Comparison of ENCODE assay signal across 9 cellular contexts in the genomic region with DNA sequence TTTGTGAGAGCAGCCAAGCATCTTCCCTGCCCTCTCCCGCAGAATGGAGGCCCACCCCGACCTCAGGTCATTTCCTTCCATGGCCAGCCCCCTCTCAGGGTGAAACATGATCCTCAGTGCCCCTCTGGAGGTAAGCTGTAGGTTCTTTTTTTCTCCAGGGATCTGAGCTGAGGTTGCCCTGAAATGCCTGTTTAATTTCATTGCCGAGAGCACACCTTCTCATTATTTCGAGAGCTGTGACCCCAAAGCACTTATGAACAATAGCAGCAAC.
DNase-seq lines count a peak whose midpoint lies in the region; ATAC-seq and TF ChIP-seq lines count a peak whose summit lies in the region.
"Had no signal": no experiment of that assay in that cellular context is flagged by ENCODE, and none has a peak within 500 bp of the region (broad histone marks: within the 10 kb centered on the region; RNA-seq: fewer than 3 reads in every experiment).

No MANE protein-coding gene starts in this region.

- no peak for ATAC-seq in thoracic aorta (ENCODE audit: insufficient number of reproducible peaks, low FRiP score, low read depth)

- intact Hi-C loops in adrenal gland (cut with DNase I): loop anchor here (2.0 to 10.0 kb wide), 2 partner anchors 63 to 157 kb away; no protein-coding TSS in a partner anchor

- H3K27ac ChIP-seq in cingulate gyrus (ENCODE audit: low read depth, low read length): peak overlapping the region; percentile 58
- peak overlapping the region; percentile 64 for H3K27ac ChIP-seq in mesodermal cell (ENCODE audit: low read depth, low read length, severe bottlenecking)
- peak overlapping the region; percentile 87 to 88 for H3K27ac ChIP-seq in thoracic aorta
- no peak overlapping the region for H3K27ac ChIP-seq in adrenal gland
- H3K27ac ChIP-seq: 22Rv1 had no signal

- H3K4me3 ChIP-seq in mesodermal cell (ENCODE audit: extremely low read depth, insufficient read depth, low read length, poor library complexity, severe bottlenecking) (no peak overlapping the region), thoracic aorta (peak overlapping the region; percentile 65), adrenal gland (no peak overlapping the region)

- H3K4me1 ChIP-seq in mesodermal cell (ENCODE audit: control insufficient read depth, insufficient read depth, low read length, poor library complexity, severe bottlenecking): peaks cover 35% of the 10 kb centered on the region
- H3K4me1 ChIP-seq in thoracic aorta (ENCODE audit: control insufficient read depth in 1 of 2, low read depth in 2 of 2): peaks cover 19 to 52% of the 10 kb centered on the region in 2 donors
- peaks cover 0 to 25% of the 10 kb centered on the region in 2 donors for H3K4me1 ChIP-seq in adrenal gland (replicated peaks in 1 of 2)

- H3K9me3 ChIP-seq in mesodermal cell (ENCODE audit: control insufficient read depth, low read length) (no peaks in the 10 kb centered on the region), thoracic aorta (no peaks in the 10 kb centered on the region), adrenal gland (replicated peaks in 1 of 3) (no peaks in the 10 kb centered on the region)

- TF ChIP-seq CTCF in thoracic aorta (IDR thresholded peaks at IDR 0.05) (no peak), adrenal gland (IDR thresholded peaks at IDR 0.05) (no peak)

- H3K36me3 ChIP-seq in mesodermal cell (ENCODE audit: control insufficient read depth, insufficient read depth, low read length): no peaks in the 10 kb centered on the region
- no peaks in the 10 kb centered on the region for H3K36me3 ChIP-seq in thoracic aorta
- H3K36me3 ChIP-seq in adrenal gland (replicated peaks in 1 of 2): no peaks in the 10 kb centered on the region

- DNase-seq in NCI-H1436 (lab: John Stamatoyannopoulos, UW) (peak; percentile 87), NCI-H1436 treated with DMSO at 0.1 percent for 48 hours (lab: John Stamatoyannopoulos, UW) (no peak), thoracic aorta (ENCODE audit: low spot score) (no peak), adrenal gland (no peak), SW 1271 (lab: John Stamatoyannopoulos, UW) (no peak), NCI-H526 treated with DMSO at 0.1 percent for 48 hours (lab: John Stamatoyannopoulos, UW) (no peak)

- H3K27me3 ChIP-seq in thoracic aorta (replicated peaks; ENCODE audit: insufficient read depth) (no peaks in the 10 kb centered on the region), adrenal gland (no peaks in the 10 kb centered on the region)

- WGBS in mesodermal cell (ENCODE audit: insufficient coverage in 2 of 2), 2 experiments: 42 to 43% methylated on average over 3 to 4 of the region's 4 CpGs
- 71 to 89% (median 87%) methylated on average over 4 of the region's 4 CpGs for WGBS in adrenal gland, 4 donors

- TF ChIP-seq POLR2A in adrenal gland (IDR thresholded peaks at IDR 0.05): no peak

Comparison
In these comparisons a context has a peak if more than half of its experiments do, and no peak if none do; other contexts are left out.
1. H3K27ac ChIP-seq: peak in cingulate gyrus (single experiment), mesodermal cell (single experiment) and thoracic aorta (2 of 2); none in adrenal gland (0 of 5).